19 cellular contexts compared by ENCODE assay signal in genomic region chr10:123781324-123781900, GRCh38.
A peak's percentile ranks its signal among the peaks of the same experiment; 100 is the strongest.
DNase-seq lines count a peak whose midpoint lies in the region; ATAC-seq and TF ChIP-seq lines count a peak whose summit lies in the region.
"Had no signal": no experiment of that assay in that cellular context is flagged by ENCODE, and none has a peak within 500 bp of the region (broad histone marks: within the 10 kb centered on the region; RNA-seq: fewer than 3 reads in every experiment).

No MANE protein-coding gene starts in this region.

- H3K9ac ChIP-seq in endodermal cell (ENCODE audit: extremely low read depth, low read length, poor library complexity, severe bottlenecking), result no peak overlapping the region
- H3K9ac ChIP-seq in mesendoderm (ENCODE audit: low read length), result no peak overlapping the region

- H3K9me3 ChIP-seq in endodermal cell (ENCODE audit: control insufficient read depth, low read length) (no peaks in the 10 kb centered on the region), left lung (no peaks in the 10 kb centered on the region)
- H3K9me3 ChIP-seq: HAP-1 had no signal

- no peaks in the 10 kb centered on the region for H3K36me3 Mint-ChIP-seq in endodermal cell (ENCODE audit: low read depth)

- no peaks in the 10 kb centered on the region for H3K9me3 Mint-ChIP-seq in endodermal cell

- H3K4me1 Mint-ChIP-seq in endodermal cell, result peaks cover 8% of the 10 kb centered on the region
- H3K4me1 Mint-ChIP-seq: B cell had no signal

- no peak overlapping the region for H2BK15ac ChIP-seq in mesendoderm (replicated peaks; ENCODE audit: low read depth)

- H3K27me3 Mint-ChIP-seq in endodermal cell (ENCODE audit: insufficient read depth), result peaks cover 24% of the 10 kb centered on the region

- no peak overlapping the region for H4K8ac ChIP-seq in mesendoderm (ENCODE audit: low read depth, low read length)

- H4K5ac ChIP-seq in mesendoderm (ENCODE audit: low read length), result no peak overlapping the region

- H3K27ac ChIP-seq in endodermal cell (ENCODE audit: low read depth, low read length) (no peak overlapping the region), mesendoderm (ENCODE audit: low read depth, low read length) (no peak overlapping the region), left lung (no peak overlapping the region)
- H3K27ac ChIP-seq: PC-9, RWPE1 had no signal

- no peaks in the 10 kb centered on the region for H3K36me3 ChIP-seq in endodermal cell (ENCODE audit: control insufficient read depth, insufficient read depth, low read length)
- H3K36me3 ChIP-seq in mesendoderm (ENCODE audit: control insufficient read depth, insufficient read depth, low read length), result no peaks in the 10 kb centered on the region
- H3K36me3 ChIP-seq in left lung, result no peaks in the 10 kb centered on the region
- H3K36me3 ChIP-seq: HAP-1 had no signal

- H3K79me2 ChIP-seq in mesendoderm (ENCODE audit: control insufficient read depth, insufficient read depth, low read length), result no peaks in the 10 kb centered on the region

- H3K27ac Mint-ChIP-seq in endodermal cell, result no peak overlapping the region
- H3K27ac Mint-ChIP-seq: B cell had no signal

- no peak overlapping the region for H3K4me3 Mint-ChIP-seq in endodermal cell
- H3K4me3 Mint-ChIP-seq: B cell had no signal

- 88 to 92% methylated on average over 8 to 9 of the region's 9 CpGs for WGBS in endodermal cell (ENCODE audit: insufficient coverage in 1 of 2, insufficient read length in 1 of 2), 2 experiments
- no CpG with 5 or more reads among the region's 9 CpGs for WGBS in mesendoderm (ENCODE audit: extremely low coverage, insufficient coverage, low lambda C conversion rate)

- peak overlapping the region; percentile 2 for H3K56ac ChIP-seq in mesendoderm (ENCODE audit: low read length)

- H3K4me3 ChIP-seq in endodermal cell (ENCODE audit: low read length) (no peak overlapping the region), mesendoderm (ENCODE audit: low read length) (no peak overlapping the region), left lung (no peak overlapping the region)
- H3K4me3 ChIP-seq: HAP-1, PC-9 had no signal

- no peak overlapping the region for H3K23ac ChIP-seq in mesendoderm (ENCODE audit: low read length)

- TF ChIP-seq CTCF in endodermal cell (conservative IDR thresholded peaks at IDR 0.05), result no peak
- no peak for TF ChIP-seq CTCF in left lung (IDR thresholded peaks at IDR 0.05)

- H3K4me1 ChIP-seq in endodermal cell (ENCODE audit: control insufficient read depth, insufficient read depth, low read length) (no peaks in the 10 kb centered on the region), mesendoderm (ENCODE audit: control insufficient read depth, low read depth, low read length) (peaks cover 7% of the 10 kb centered on the region), left lung (no peaks in the 10 kb centered on the region)

- no peak for ATAC-seq in left lung

- DNase-seq in NCI-H1694 treated with DMSO at 0.1 percent for 48 hours (lab: John Stamatoyannopoulos, UW) (peak; percentile 2), NCI-H1694 (lab: John Stamatoyannopoulos, UW) (no peak), endodermal cell (peak; percentile 46), mesendoderm (no peak), ureter (ENCODE audit: low spot score) (peak; percentile 14), AML-193 (lab: John Stamatoyannopoulos, UW) (no peak), GM19240 (ENCODE audit: insufficient read length, low spot score) (no peak), left lung (no peak)
- DNase-seq: 8988T, GDM1, KG1, NCI-H1105 treated with DMSO at 0.1 percent for 48 hours, NCI-H1930, NCI-H526, SIG-M5 had no signal

- intact Hi-C loops in left lung (cut with DNase I), result no loop called here

- no peaks in the 10 kb centered on the region for H3K27me3 ChIP-seq in endodermal cell (ENCODE audit: control insufficient read depth, insufficient read depth, low read length, poor library complexity, severe bottlenecking)
- H3K27me3 ChIP-seq in mesendoderm (ENCODE audit: insufficient read depth, low read length, poor library complexity), result no peaks in the 10 kb centered on the region
- peaks cover 0 to 39% of the 10 kb centered on the region in 2 donors for H3K27me3 ChIP-seq in left lung

- H3K79me1 ChIP-seq in mesendoderm (ENCODE audit: low read length), result no peaks in the 10 kb centered on the region

- H2BK120ac ChIP-seq in mesendoderm (ENCODE audit: low read depth, low read length), result no peak overlapping the region

- no peak overlapping the region for H2BK5ac ChIP-seq in mesendoderm (ENCODE audit: low read length)

- no peak overlapping the region for H2AK5ac ChIP-seq in mesendoderm (ENCODE audit: low read length)

- no peak overlapping the region for H3K4ac ChIP-seq in mesendoderm (ENCODE audit: low read depth, low read length)

- no peak overlapping the region for H3K18ac ChIP-seq in mesendoderm (ENCODE audit: low read length)

- no peak overlapping the region for H3K4me2 ChIP-seq in mesendoderm (ENCODE audit: low read length)
- H3K4me2 ChIP-seq: PC-9 had no signal

Comparison
In these comparisons a context has a peak if more than half of its experiments do, and no peak if none do; other contexts are left out.
1. DNase-seq: peak in NCI-H1694 treated with DMSO at 0.1 percent for 48 hours (single experiment), endodermal cell (single experiment) and ureter (single experiment); none in NCI-H1694 (single experiment), mesendoderm (single experiment), AML-193 (0 of 2), GM19240 (single experiment) and left lung (0 of 2).